21 cellular contexts compared by ENCODE assay signal in the genomic region with DNA sequence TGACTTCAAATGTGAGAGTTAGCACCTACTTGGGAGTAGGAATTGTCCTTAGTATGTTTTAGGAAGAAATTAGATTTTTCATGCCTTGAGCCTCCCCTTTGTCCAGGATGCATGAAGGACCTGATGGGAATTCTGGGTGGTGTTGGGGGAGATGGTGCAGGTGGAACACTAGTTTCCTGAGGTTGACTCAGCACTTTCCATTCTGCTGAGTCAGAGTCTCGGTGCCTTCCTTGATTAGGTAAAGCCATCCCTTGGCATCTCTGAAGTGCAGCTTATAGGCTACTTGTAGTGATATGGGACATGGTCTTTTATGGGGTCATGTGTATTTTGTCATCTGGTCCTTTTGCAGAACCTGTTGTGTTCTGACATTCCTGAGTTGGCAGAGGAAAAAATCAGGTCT.
"Had no signal": no experiment of that assay in that cellular context is flagged by ENCODE, and none has a peak within 500 bp of the region (broad histone marks: within the 10 kb centered on the region; RNA-seq: fewer than 3 reads in every experiment).

No MANE protein-coding gene starts in this region.

- DNase-seq: KBM-7, MV-4-11, NCI-H1048, NCI-H1105, NCI-H1417, NCI-H1436 treated with DMSO at 0.1 percent for 48 hours, NCI-H1694, NCI-H187 treated with DMSO at 0.1 percent for 48 hours, NCI-H2081, NCI-H2107, NCI-H345, NCI-H446 treated with DMSO at 0.1 percent for 48 hours, NCI-H524, NCI-H526 treated with DMSO at 0.1 percent for 48 hours, NCI-H748 treated with DMSO at 0.1 percent for 48 hours, Right ventricle myocardium superior, RPMI8226, SIG-M5 had no signal

- H3K4me3 ChIP-seq: SJSA1, SK-N-MC had no signal

- H3K27me3 ChIP-seq: SJSA1 had no signal

- H3K27ac ChIP-seq: HL-60, SJSA1, SK-N-MC had no signal

- H3K36me3 ChIP-seq: SJSA1 had no signal

- H3K9me3 ChIP-seq: SJSA1 had no signal

- H3K4me1 ChIP-seq: SJSA1 had no signal
